In genomic region chr3:132253262-132253878, GRCh38 we compare ENCODE assay signal across 8 cellular contexts.
A peak's percentile ranks its signal among the peaks of the same experiment; 100 is the strongest.
DNase-seq lines count a peak whose midpoint lies in the region; ATAC-seq and TF ChIP-seq lines count a peak whose summit lies in the region.

No MANE protein-coding gene starts in this region.

- no peak for ATAC-seq in GM18517 (IDR thresholded peaks at IDR 0.05; ENCODE audit: unreplicated experiment)

- TF ChIP-seq CTCF in AG10803 (conservative IDR thresholded peaks at IDR 0.05; ENCODE audit: low read length) (peak; percentile 93), GM12865 (IDR thresholded peaks at IDR 0.05; ENCODE audit: insufficient read depth, low read depth, low read length, missing control alignments) (peak; percentile 64), fibroblast of the aortic adventitia (IDR thresholded peaks at IDR 0.05; ENCODE audit: insufficient read depth, low read length) (peak; percentile 90), parathyroid adenoma (IDR thresholded peaks at IDR 0.05) (peak; percentile 71)

- H3K27me3 ChIP-seq in parathyroid adenoma (ENCODE audit: control insufficient read depth, insufficient read depth, low read length), result no peaks in the 10 kb centered on the region

- no peak overlapping the region for H3K9ac ChIP-seq in parathyroid adenoma

- H3K4me1 ChIP-seq in parathyroid adenoma, result no peaks in the 10 kb centered on the region

- no peaks in the 10 kb centered on the region for H3K36me3 ChIP-seq in parathyroid adenoma (ENCODE audit: control insufficient read depth, insufficient read depth, low read length)

- H3K79me2 ChIP-seq in parathyroid adenoma, result no peaks in the 10 kb centered on the region

- no peak overlapping the region for H3K4me3 ChIP-seq in AG10803 (ENCODE audit: low read length)
- no peak overlapping the region for H3K4me3 ChIP-seq in GM12865 (ENCODE audit: low read depth, low read length)
- no peak overlapping the region for H3K4me3 ChIP-seq in fibroblast of the aortic adventitia (ENCODE audit: low read depth, low read length)
- H3K4me3 ChIP-seq in parathyroid adenoma (ENCODE audit: low read depth, low read length), result no peak overlapping the region

- peak; percentile 67 for DNase-seq in AG10803 (ENCODE audit: low read depth)
- DNase-seq in GM12865 (ENCODE audit: low read depth), result peak; percentile 75
- peak; percentile 32 for DNase-seq in KG1 (lab: John Stamatoyannopoulos, UW)
- DNase-seq in SK-N-DZ (ENCODE audit: low spot score), result peak; percentile 57
- DNase-seq in fibroblast of the aortic adventitia (ENCODE audit: low read depth), result peak; percentile 86
- DNase-seq in GOT3 (lab: John Stamatoyannopoulos, UW), result no peak

- H3K9me3 ChIP-seq in parathyroid adenoma (ENCODE audit: control insufficient read depth, low read length), result no peaks in the 10 kb centered on the region

- H2AFZ ChIP-seq in parathyroid adenoma, result no peak overlapping the region

- H3K4me2 ChIP-seq in parathyroid adenoma (ENCODE audit: low read length), result no peak overlapping the region

- H3K27ac ChIP-seq in parathyroid adenoma, result no peak overlapping the region
